ENCODE assay signal across 32 cellular contexts in genomic region chr1:41024953-41025352, GRCh38. TPM values are rescaled to one million over a fixed set of nuclear protein-coding genes. Genes with fewer than 3 reads are reported as not detected.
DNase-seq lines count a peak whose midpoint lies in the region; ATAC-seq and TF ChIP-seq lines count a peak whose summit lies in the region.
"Had no signal": no experiment of that assay in that cellular context is flagged by ENCODE, and none has a peak within 500 bp of the region (broad histone marks: within the 10 kb centered on the region; RNA-seq: fewer than 3 reads in every experiment).

No MANE protein-coding gene starts in this region.

- H3K4me1 ChIP-seq in spleen (peaks cover 0 to 22% (median 7%) of the 10 kb centered on the region in 6 donors), HAP-1 (no peaks in the 10 kb centered on the region)
- H3K4me1 ChIP-seq: SJCRH30 had no signal

- TF ChIP-seq CTCF in HFFc6 (IDR thresholded peaks at IDR 0.05) (peak; percentile 16; the same call in 1 of the 2 replicates), brain microvascular endothelial cell (IDR thresholded peaks at IDR 0.05; ENCODE audit: low read depth, low read length, missing control alignments) (peak; percentile 16), spleen (IDR thresholded peaks at IDR 0.05 in 8 of 11, conservative IDR thresholded peaks at IDR 0.05 in 3 of 11) (no peak)

- H3K36me3 ChIP-seq in brain microvascular endothelial cell (replicated peaks), result peaks cover 19% of the 10 kb centered on the region
- H3K36me3 ChIP-seq in spleen, result peaks cover 0 to 76% (median 23%) of the 10 kb centered on the region in 6 donors
- peaks cover 20% of the 10 kb centered on the region for H3K36me3 ChIP-seq in HAP-1 (replicated peaks)

- H3K9me3 Mint-ChIP-seq in activated naive CD8-positive, alpha-beta T cell treated with anti-CD3 and anti-CD28 coated beads, Interleukin-2, amount 50 U/mL, for 24 hours, result no peaks in the 10 kb centered on the region
- H3K9me3 Mint-ChIP-seq in activated naive CD8-positive, alpha-beta T cell treated with anti-CD3 and anti-CD28 coated beads for 36 hours, result no peaks in the 10 kb centered on the region
- H3K9me3 Mint-ChIP-seq in HFFc6, result no peaks in the 10 kb centered on the region
- H3K9me3 Mint-ChIP-seq: stimulated activated naive B cell treated with anti-CD40 and anti-IgM and Interleukin-4, amounts not matched to agents 10 μg/mL and 1 μg/mL and 100 μg/mL, for 72 hours had no signal

- 73 to 96% (median 81%) methylated on average over 2 of the region's 2 CpGs for WGBS in spleen, 5 donors

- no peak for ATAC-seq in activated naive CD8-positive, alpha-beta T cell treated with anti-CD3 and anti-CD28 coated beads, Interleukin-2, amount 50 U/mL, for 24 hours
- ATAC-seq in HG03520 (IDR thresholded peaks at IDR 0.05; ENCODE audit: unreplicated experiment) (no peak), HG03378 (IDR thresholded peaks at IDR 0.05; ENCODE audit: unreplicated experiment) (no peak)
- ATAC-seq: heart right ventricle, upper lobe of right lung had no signal

- H3K27me3 Mint-ChIP-seq in activated naive CD8-positive, alpha-beta T cell treated with anti-CD3 and anti-CD28 coated beads, Interleukin-2, amount 50 U/mL, for 24 hours, result no peaks in the 10 kb centered on the region
- no peaks in the 10 kb centered on the region for H3K27me3 Mint-ChIP-seq in activated naive CD8-positive, alpha-beta T cell treated with anti-CD3 and anti-CD28 coated beads for 36 hours
- peaks cover 8% of the 10 kb centered on the region for H3K27me3 Mint-ChIP-seq in HFFc6 (ENCODE audit: insufficient read depth)
- H3K27me3 Mint-ChIP-seq: stimulated activated naive B cell treated with anti-CD40 and anti-IgM and Interleukin-4, amounts not matched to agents 10 μg/mL and 1 μg/mL and 100 μg/mL, for 72 hours had no signal

- H3K27ac ChIP-seq in brain microvascular endothelial cell (no peak overlapping the region), spleen (no peak overlapping the region)
- H3K27ac ChIP-seq: BLaER1 treated with 17β-estradiol and CSF1 and Interleukin-3, amounts not matched to agents 10 nM and 100 nM; heart right ventricle; neutrophil; sigmoid colon; SJCRH30; upper lobe of right lung had no signal

- TF ChIP-seq POLR2A in spleen (IDR thresholded peaks at IDR 0.05), result no peak

- H3K9me3 ChIP-seq in spleen (no peaks in the 10 kb centered on the region), HAP-1 (no peaks in the 10 kb centered on the region)
- H3K9me3 ChIP-seq: BLaER1 treated with 17β-estradiol and CSF1 and Interleukin-3, amounts not matched to agents 10 nM and 100 nM; heart right ventricle; MG63; neutrophil; sigmoid colon; SJCRH30; upper lobe of right lung had no signal

- H3K4me3 Mint-ChIP-seq in activated naive CD8-positive, alpha-beta T cell treated with anti-CD3 and anti-CD28 coated beads, Interleukin-2, amount 50 U/mL, for 24 hours, result no peak overlapping the region
- no peak overlapping the region for H3K4me3 Mint-ChIP-seq in activated naive CD8-positive, alpha-beta T cell treated with anti-CD3 and anti-CD28 coated beads for 36 hours
- H3K4me3 Mint-ChIP-seq in HFFc6, result no peak overlapping the region
- H3K4me3 Mint-ChIP-seq: stimulated activated naive B cell treated with anti-CD40 and anti-IgM and Interleukin-4, amounts not matched to agents 10 μg/mL and 1 μg/mL and 100 μg/mL, for 72 hours had no signal

- DNase-seq in activated naive CD8-positive, alpha-beta T cell treated with anti-CD3 and anti-CD28 coated beads, Interleukin-2, amount 50 U/mL, for 24 hours, result no peak
- DNase-seq in activated naive CD8-positive, alpha-beta T cell treated with anti-CD3 and anti-CD28 coated beads for 36 hours, result no peak
- no peak for DNase-seq in HFFc6
- no peak for DNase-seq in brain microvascular endothelial cell
- DNase-seq in spleen, result peak; percentile 21
- no peak for DNase-seq in HAP-1 (ENCODE audit: low spot score in 2 of 2)
- DNase-seq: ACHN; activated CD4-positive, alpha-beta T cell treated with anti-CD3 and anti-CD28 coated beads for 1 hour; activated CD8-positive, alpha-beta memory T cell treated with anti-CD3 and anti-CD28 coated beads for 24 hours; activated gamma-delta T cell; cerebellar nuclear complex; GOT3; heart right ventricle; KBM-7; kidney glomerular epithelial cell; MG63; NCI-H1417; NCI-H2029 treated with DMSO at 0.1 percent for 48 hours; NCI-H2227 treated with DMSO at 0.1 percent for 48 hours; NCI-H526 treated with DMSO at 0.1 percent for 48 hours; sigmoid colon; stimulated activated CD4-positive, alpha-beta T cell treated with anti-CD3 and anti-CD28 coated beads, Interleukin-4, amount 100 ng/mL, for 4 hours; stimulated activated naive B cell treated with anti-CD40 and anti-IgM and Interleukin-4, amounts not matched to agents 10 μg/mL and 1 μg/mL and 100 μg/mL, for 72 hours; upper lobe of right lung had no signal

- in situ Hi-C loops in brain microvascular endothelial cell (cut with HindIII; ENCODE audit: low pct_ligation_motif_present, low sequenced_read_pairs), result no loop called here
- in situ Hi-C loops in HAP-1 (cut with MboI; ENCODE audit: low sequenced_read_pairs), result no loop called here

- intact Hi-C loops in spleen (cut with DNase I; ENCODE audit: low total_unique reads), result no loop called here

- H3K27ac Mint-ChIP-seq in activated naive CD8-positive, alpha-beta T cell treated with anti-CD3 and anti-CD28 coated beads, Interleukin-2, amount 50 U/mL, for 24 hours, result peak overlapping the region; percentile 45
- H3K27ac Mint-ChIP-seq in activated naive CD8-positive, alpha-beta T cell treated with anti-CD3 and anti-CD28 coated beads for 36 hours, result no peak overlapping the region
- peak overlapping the region; percentile 38; the same call in 1 of the 2 replicates for H3K27ac Mint-ChIP-seq in HFFc6

- H3K4me3 ChIP-seq in brain microvascular endothelial cell (ENCODE audit: low read depth, low read length) (no peak overlapping the region), spleen (no peak overlapping the region), HAP-1 (no peak overlapping the region)
- H3K4me3 ChIP-seq: BLaER1 treated with 17β-estradiol and CSF1 and Interleukin-3, amounts not matched to agents 10 nM and 100 nM; heart right ventricle; lung; MG63; sigmoid colon; SJCRH30; upper lobe of right lung had no signal

- peaks cover 15% of the 10 kb centered on the region for H3K36me3 Mint-ChIP-seq in activated naive CD8-positive, alpha-beta T cell treated with anti-CD3 and anti-CD28 coated beads, Interleukin-2, amount 50 U/mL, for 24 hours (ENCODE audit: low read depth)
- peaks cover 14% of the 10 kb centered on the region for H3K36me3 Mint-ChIP-seq in activated naive CD8-positive, alpha-beta T cell treated with anti-CD3 and anti-CD28 coated beads for 36 hours
- H3K36me3 Mint-ChIP-seq in HFFc6 (ENCODE audit: low read depth), result peaks cover 24% of the 10 kb centered on the region

- peaks cover 12% of the 10 kb centered on the region for H3K4me1 Mint-ChIP-seq in activated naive CD8-positive, alpha-beta T cell treated with anti-CD3 and anti-CD28 coated beads, Interleukin-2, amount 50 U/mL, for 24 hours
- peaks cover 4% of the 10 kb centered on the region for H3K4me1 Mint-ChIP-seq in activated naive CD8-positive, alpha-beta T cell treated with anti-CD3 and anti-CD28 coated beads for 36 hours
- H3K4me1 Mint-ChIP-seq in HFFc6 (ENCODE audit: low read depth), result peaks cover 7% of the 10 kb centered on the region

- H3K27me3 ChIP-seq in brain microvascular endothelial cell (replicated peaks) (no peaks in the 10 kb centered on the region), spleen (replicated peaks in 1 of 7) (no peaks in the 10 kb centered on the region), HAP-1 (ENCODE audit: low read depth) (no peaks in the 10 kb centered on the region)
- H3K27me3 ChIP-seq: BLaER1 treated with 17β-estradiol and CSF1 and Interleukin-3, amounts not matched to agents 10 nM and 100 nM; heart right ventricle; MG63; neutrophil; sigmoid colon; SJCRH30; upper lobe of right lung had no signal

RNA-seq across cellular contexts. Expression of gene SLFNL1, which starts 3.4 kb away (rescaled TPM):
- under 1 TPM; 0.08 TPM for total RNA-seq in activated naive CD8-positive, alpha-beta T cell treated with anti-CD3 and anti-CD28 coated beads for 36 hours
- total RNA-seq in HFFc6 (2021; fragmentation: NEBNext Ultra II Directional; extraction: Animal tissue kit (Norgen Biotek cat#: 25700)), result under 1 TPM in 4 of 6 experiments, not detected in 2; 0.07 to 0.17 (median 0.11) TPM
- total RNA-seq in spleen, result 1 to 10 TPM in 3 of 7 donors, under 1 TPM in 4; 0.27 to 1.7 (median 0.85) TPM
- under 1 TPM; 0.21 to 0.38 (median 0.30) TPM for polyA plus RNA-seq in spleen
- total RNA-seq: Daoy, epithelial cell of proximal tubule had no signal

RNA-seq across cellular contexts. Expression of gene CTPS1, which starts 45.5 kb away (rescaled TPM):
- total RNA-seq in activated naive CD8-positive, alpha-beta T cell treated with anti-CD3 and anti-CD28 coated beads for 36 hours, result 100 to 1,000 TPM; 139 TPM
- 100 to 1,000 TPM in 1 of 6 experiments, 10 to 100 TPM in 5; 89.3 to 125 (median 91.6) TPM for total RNA-seq in HFFc6 (2021; fragmentation: NEBNext Ultra II Directional; extraction: Animal tissue kit (Norgen Biotek cat#: 25700))
- 10 to 100 TPM; 12.1 to 27.7 (median 17.8) TPM for total RNA-seq in spleen
- 10 to 100 TPM in 2 of 3 donors, 1 to 10 TPM in 1; 7.9 to 14.4 (median 10.9) TPM for polyA plus RNA-seq in spleen

Comparison
In these comparisons a context has a peak if more than half of its experiments do, and no peak if none do; other contexts are left out.
1. CTCF ChIP-seq: peak in HFFc6 (single experiment) and brain microvascular endothelial cell (single experiment); none in spleen (0 of 11).